8 cellular contexts compared by ENCODE assay signal in genomic region chr4:11480683-11481082, GRCh38. TPM values are rescaled to one million over a fixed set of nuclear protein-coding genes. Genes with fewer than 3 reads are reported as not detected.
DNase-seq lines count a peak whose midpoint lies in the region; ATAC-seq and TF ChIP-seq lines count a peak whose summit lies in the region.
"Had no signal": no experiment of that assay in that cellular context is flagged by ENCODE, and none has a peak within 500 bp of the region (broad histone marks: within the 10 kb centered on the region; RNA-seq: fewer than 3 reads in every experiment).

No MANE protein-coding gene starts in this region.

- DNase-seq in SIG-M5 treated with dmso at 0.1 percent for 504 hours (lab: John Stamatoyannopoulos, UW; ENCODE audit: unreplicated experiment) (peak; percentile 93), lung (ENCODE audit: low spot score) (peak; percentile 52), spleen (no peak), NCI-H748 (lab: John Stamatoyannopoulos, UW; ENCODE audit: unreplicated experiment) (no peak), SW 1271 (lab: John Stamatoyannopoulos, UW) (no peak)

- ATAC-seq in GM19035 (IDR thresholded peaks at IDR 0.05; ENCODE audit: unreplicated experiment) = peak; percentile 86
- ATAC-seq in HG02938 (IDR thresholded peaks at IDR 0.05; ENCODE audit: unreplicated experiment) = peak; percentile 90
- ATAC-seq in lung (ENCODE audit: insufficient read depth, low FRiP score) = peak; percentile 76

- H3K4me1 ChIP-seq in lung (ENCODE audit: control insufficient read depth in 2 of 2, insufficient read depth in 2 of 2, low read length in 2 of 2) (no peaks in the 10 kb centered on the region), spleen (peaks cover 0 to 21% (median 11%) of the 10 kb centered on the region in 6 donors)

- H3K9me3 ChIP-seq in lung (ENCODE audit: control insufficient read depth in 2 of 2, insufficient read depth in 1 of 2, low read length in 1 of 2) = no peaks in the 10 kb centered on the region
- H3K9me3 ChIP-seq in spleen = peaks cover 0 to 8% (median 2%) of the 10 kb centered on the region in 8 donors

- TF ChIP-seq CTCF in lung (IDR thresholded peaks at IDR 0.05; ENCODE audit: control extremely low read depth, extremely low read depth) (no peak), spleen (IDR thresholded peaks at IDR 0.05 in 8 of 11, conservative IDR thresholded peaks at IDR 0.05 in 3 of 11) (no peak)

- H3K4me3 ChIP-seq in lung (no peak overlapping the region), spleen (peak overlapping the region in 1 of 8 donors; percentile 2)
- H3K4me3 ChIP-seq: skin epidermis had no signal

- intact Hi-C loops in spleen (cut with DNase I; ENCODE audit: low total_unique reads) = no loop called here

- no peak for TF ChIP-seq POLR2A in spleen (IDR thresholded peaks at IDR 0.05)

- 31 to 53% methylated on average over 2 of the region's 2 CpGs for WGBS in lung, 2 donors
- WGBS in spleen, 5 donors = 23 to 30% (median 27%) methylated on average over 2 of the region's 2 CpGs

- H3K27ac ChIP-seq in lung (ENCODE audit: low read depth in 1 of 2, low read length in 1 of 2) = no peak overlapping the region
- H3K27ac ChIP-seq in spleen = peak overlapping the region in 4 of 8 donors; percentile 17 to 61 (median 56)

- H3K27me3 ChIP-seq in lung (ENCODE audit: control insufficient read depth, insufficient read depth) (no peaks in the 10 kb centered on the region), spleen (replicated peaks in 1 of 7) (no peaks in the 10 kb centered on the region)

- H3K36me3 ChIP-seq in lung (ENCODE audit: control insufficient read depth in 2 of 2, insufficient read depth in 2 of 2, low read length in 2 of 2) (no peaks in the 10 kb centered on the region), spleen (no peaks in the 10 kb centered on the region)

RNA-seq across cellular contexts. Expression of gene HS3ST1, which starts 52.0 kb away (rescaled TPM):
- total RNA-seq in lung = 10 to 100 TPM; 12.7 to 15.4 TPM
- polyA plus RNA-seq in lung = 1 to 10 TPM; 1.7 to 9.4 TPM
- total RNA-seq in spleen = 1 to 10 TPM; 2.6 to 7.4 (median 3.4) TPM
- polyA plus RNA-seq in spleen = 1 to 10 TPM; 1.8 to 4.7 (median 2.3) TPM

Comparison
In these comparisons a context has a peak if more than half of its experiments do, and no peak if none do; other contexts are left out.
1. DNase-seq: peak in SIG-M5 treated with dmso at 0.1 percent for 504 hours (single experiment) and lung (single experiment); none in spleen (single experiment), NCI-H748 (single experiment) and SW 1271 (0 of 2).
2. Peak in every context shown above with its lines, with median percentiles within 50 percentile points of each other: ATAC-seq.